Comparison of ENCODE assay signal across 15 cellular contexts in the genomic region with DNA sequence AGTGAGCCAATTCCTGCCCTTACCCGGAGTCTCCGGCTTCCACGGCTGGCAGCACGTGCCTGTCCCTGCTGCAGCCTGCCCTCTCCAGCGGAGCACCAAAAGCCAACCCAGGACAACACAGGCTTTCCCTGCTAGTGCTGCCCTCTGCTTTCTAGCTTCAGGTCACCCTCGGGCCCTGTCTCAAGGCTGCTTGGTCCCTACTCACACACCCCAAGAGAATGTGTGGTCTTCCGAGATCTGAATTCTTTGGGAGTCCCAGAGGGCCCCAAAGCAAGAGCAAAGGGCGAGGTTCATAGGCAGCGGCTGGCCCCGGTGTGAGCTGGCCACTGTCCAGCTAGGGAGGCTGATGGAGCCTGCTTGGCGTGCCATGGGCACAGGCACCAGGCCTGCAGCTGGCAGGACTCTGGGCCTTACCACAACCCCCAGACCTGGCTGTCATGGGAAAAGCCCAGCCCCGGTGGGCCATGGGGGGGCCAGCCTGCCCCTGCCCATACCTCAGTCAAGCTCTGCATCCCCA. TPM values are rescaled to one million over a fixed set of nuclear protein-coding genes. Genes with fewer than 3 reads are reported as not detected.
DNase-seq lines count a peak whose midpoint lies in the region; ATAC-seq and TF ChIP-seq lines count a peak whose summit lies in the region.
"Had no signal": no experiment of that assay in that cellular context is flagged by ENCODE, and none has a peak within 500 bp of the region (broad histone marks: within the 10 kb centered on the region; RNA-seq: fewer than 3 reads in every experiment).

No MANE protein-coding gene starts in this region.

- peak; percentile 2 for DNase-seq in activated CD4-positive, alpha-beta T cell treated with anti-CD3 and anti-CD28 coated beads for 36 hours
- DNase-seq in activated CD4-positive, alpha-beta T cell treated with anti-CD3 and anti-CD28 coated beads, Interleukin-2, amount 50 U/mL, for 4 hours, result no peak
- DNase-seq in esophagus muscularis mucosa (ENCODE audit: extremely low spot score) (peak; percentile 87), mesenchymal stem cell (no peak), testis (peak; percentile 26), AML-193 (lab: John Stamatoyannopoulos, UW) (no peak), NCI-H146 treated with DMSO at 0.1 percent for 48 hours (lab: John Stamatoyannopoulos, UW; ENCODE audit: unreplicated experiment) (no peak), 8988T (no peak)
- DNase-seq: activated naive CD4-positive, alpha-beta T cell treated with Interleukin-2 at 50 U/mL for 16 hours; CD8-positive, alpha-beta memory T cell; effector memory CD4-positive, alpha-beta T cell; mucosa of descending colon; stimulated activated CD4-positive, alpha-beta T cell treated with anti-CD3 and anti-CD28 coated beads, Interleukin-2, amount 100 ng/mL, for 48 hours had no signal

- 68% methylated on average over 11 of the region's 12 CpGs for WGBS in esophagus muscularis mucosa
- WGBS in mesenchymal stem cell, result 94% methylated on average over 12 of the region's 12 CpGs
- 60 to 79% methylated on average over 10 to 12 of the region's 12 CpGs for WGBS in testis, 2 donors

- H3K4me2 ChIP-seq in mesenchymal stem cell (ENCODE audit: low read length, poor library complexity, severe bottlenecking), result no peak overlapping the region
- H3K4me2 ChIP-seq: A549 had no signal

- no peak for TF ChIP-seq POLR2A in esophagus muscularis mucosa (IDR thresholded peaks at IDR 0.05; ENCODE audit: low read depth)
- no peak for TF ChIP-seq POLR2A in testis (IDR thresholded peaks at IDR 0.05)

- H3K4me3 ChIP-seq in esophagus muscularis mucosa (no peak overlapping the region), mesenchymal stem cell (ENCODE audit: insufficient read depth in 1 of 2, low read depth in 1 of 2, low read length in 2 of 2) (no peak overlapping the region), testis (no peak overlapping the region)
- H3K4me3 ChIP-seq: A549, mucosa of descending colon, vagina had no signal

- no peaks in the 10 kb centered on the region for H3K9me3 ChIP-seq in esophagus muscularis mucosa
- H3K9me3 ChIP-seq in mesenchymal stem cell (ENCODE audit: control insufficient read depth, low read length), result peaks cover 3% of the 10 kb centered on the region
- no peaks in the 10 kb centered on the region for H3K9me3 ChIP-seq in testis
- H3K9me3 ChIP-seq: mucosa of descending colon, vagina had no signal

- no peaks in the 10 kb centered on the region for H3K79me1 ChIP-seq in mesenchymal stem cell (replicated peaks; ENCODE audit: low read length, poor library complexity, severe bottlenecking)

- no peak overlapping the region for H2BK5ac ChIP-seq in mesenchymal stem cell (ENCODE audit: low read depth, low read length, poor library complexity, severe bottlenecking)

- intact Hi-C loops in activated CD4-positive, alpha-beta T cell treated with anti-CD3 and anti-CD28 coated beads for 36 hours (cut with DNase I, micrococcal nuclease), result loop anchor here (10.0 kb wide), 3 partner anchors 209 to 801 kb away; a partner anchor contains a TSS
- intact Hi-C loops in esophagus muscularis mucosa (cut with DNase I) (loop anchor here (10.0 kb wide), 1 partner anchor 139 kb away; no protein-coding TSS in a partner anchor), testis (cut with DNase I; ENCODE audit: low total_unique reads) (loop anchor here (10.0 kb wide), 1 partner anchor 409 kb away; no protein-coding TSS in a partner anchor)

- H2BK15ac ChIP-seq in mesenchymal stem cell (ENCODE audit: low read depth, poor library complexity, severe bottlenecking), result no peak overlapping the region

- H3K27ac ChIP-seq in esophagus muscularis mucosa (replicated peaks in 1 of 4) (peak overlapping the region; percentile 57 to 73 (median 65)), mesenchymal stem cell (ENCODE audit: low read length, poor library complexity, severe bottlenecking) (no peak overlapping the region), testis (no peak overlapping the region)
- H3K27ac ChIP-seq: A549, vagina had no signal

- H2BK120ac ChIP-seq in mesenchymal stem cell (ENCODE audit: low read depth, low read length), result no peak overlapping the region

- H3K27me3 Mint-ChIP-seq in activated CD4-positive, alpha-beta T cell treated with anti-CD3 and anti-CD28 coated beads for 36 hours, result peaks cover 3% of the 10 kb centered on the region

- peaks cover 14% of the 10 kb centered on the region for H3K4me1 Mint-ChIP-seq in activated CD4-positive, alpha-beta T cell treated with anti-CD3 and anti-CD28 coated beads for 36 hours

- H3K27me3 ChIP-seq in esophagus muscularis mucosa (no peaks in the 10 kb centered on the region), mesenchymal stem cell (ENCODE audit: control insufficient read depth in 1 of 2, insufficient read depth in 1 of 2, low read length in 2 of 2) (no peaks in the 10 kb centered on the region), testis (no peaks in the 10 kb centered on the region)
- H3K27me3 ChIP-seq: vagina had no signal

- no peaks in the 10 kb centered on the region for H3K36me3 Mint-ChIP-seq in activated CD4-positive, alpha-beta T cell treated with anti-CD3 and anti-CD28 coated beads for 36 hours (ENCODE audit: low read depth)
- H3K36me3 Mint-ChIP-seq: CD8-positive, alpha-beta memory T cell had no signal

- POLR2A ChIA-PET in activated CD4-positive, alpha-beta T cell treated with anti-CD3 and anti-CD28 coated beads for 36 hours (lab: Charles Lee), result no interaction called here

- ATAC-seq in activated CD4-positive, alpha-beta T cell treated with anti-CD3 and anti-CD28 coated beads for 36 hours, result no peak
- ATAC-seq: A549, mucosa of descending colon had no signal

- no peaks in the 10 kb centered on the region for H3K36me3 ChIP-seq in esophagus muscularis mucosa
- no peaks in the 10 kb centered on the region for H3K36me3 ChIP-seq in mesenchymal stem cell (ENCODE audit: control insufficient read depth in 1 of 2, insufficient read depth in 2 of 2, low read depth in 1 of 2, low read length in 2 of 2)
- no peaks in the 10 kb centered on the region for H3K36me3 ChIP-seq in testis (ENCODE audit: low read depth, missing control alignments)
- H3K36me3 ChIP-seq: vagina had no signal

- peak overlapping the region in 1 of 2 experiments; percentile 71 for H2BK12ac ChIP-seq in mesenchymal stem cell (ENCODE audit: low read length in 2 of 2)

- no peak overlapping the region for H3K4ac ChIP-seq in mesenchymal stem cell (ENCODE audit: low read depth in 1 of 2, low read length in 2 of 2)

- H2AK5ac ChIP-seq in mesenchymal stem cell (ENCODE audit: low read length, severe bottlenecking), result no peak overlapping the region

- no peak overlapping the region for H3K4me3 Mint-ChIP-seq in activated CD4-positive, alpha-beta T cell treated with anti-CD3 and anti-CD28 coated beads for 36 hours
- H3K4me3 Mint-ChIP-seq: CD8-positive, alpha-beta memory T cell had no signal

- no peaks in the 10 kb centered on the region for H3K9me3 Mint-ChIP-seq in activated CD4-positive, alpha-beta T cell treated with anti-CD3 and anti-CD28 coated beads for 36 hours (ENCODE audit: low read depth)
- H3K9me3 Mint-ChIP-seq: CD8-positive, alpha-beta memory T cell had no signal

- H3K23ac ChIP-seq in mesenchymal stem cell (ENCODE audit: low read length in 2 of 2), result no peak overlapping the region

- H4K91ac ChIP-seq in mesenchymal stem cell (ENCODE audit: low read length), result peak overlapping the region; percentile 80

- H3K18ac ChIP-seq in mesenchymal stem cell (ENCODE audit: low read depth in 1 of 2, low read length in 2 of 2), result no peak overlapping the region

- no peak overlapping the region for H3K14ac ChIP-seq in mesenchymal stem cell (ENCODE audit: low read length in 2 of 2)

- no peak overlapping the region for H4K8ac ChIP-seq in mesenchymal stem cell (ENCODE audit: low read length)

- no peak overlapping the region for H3K9ac ChIP-seq in mesenchymal stem cell (ENCODE audit: low read length)

- H2AFZ ChIP-seq in mesenchymal stem cell (ENCODE audit: low read depth, low read length), result no peak overlapping the region

- CTCF ChIA-PET in activated CD4-positive, alpha-beta T cell treated with anti-CD3 and anti-CD28 coated beads for 36 hours (lab: Charles Lee), result no interaction called here

- H3K4me1 ChIP-seq in esophagus muscularis mucosa, result peaks cover 25 to 56% (median 39%) of the 10 kb centered on the region in 4 donors
- peaks cover 15% of the 10 kb centered on the region for H3K4me1 ChIP-seq in mesenchymal stem cell (ENCODE audit: control insufficient read depth, insufficient read depth, low read depth, low read length)
- H3K4me1 ChIP-seq in testis, result peaks cover 12% of the 10 kb centered on the region

- TF ChIP-seq CTCF in esophagus muscularis mucosa (IDR thresholded peaks at IDR 0.05), result peak in 2 of 3 experiments; percentile 13 to 27
- TF ChIP-seq CTCF in testis (IDR thresholded peaks at IDR 0.05), result no peak

- no peak overlapping the region for H3K27ac Mint-ChIP-seq in activated CD4-positive, alpha-beta T cell treated with anti-CD3 and anti-CD28 coated beads for 36 hours
- H3K27ac Mint-ChIP-seq: CD8-positive, alpha-beta memory T cell had no signal

- no peak for TF ChIP-seq EP300 in esophagus muscularis mucosa (IDR thresholded peaks at IDR 0.05)

RNA-seq across cellular contexts. Expression of a gene that starts 7.1 kb away (rescaled TPM):
- 10 to 100 TPM; 12.8 to 13.8 TPM for total RNA-seq in activated CD4-positive, alpha-beta T cell treated with anti-CD3 and anti-CD28 coated beads for 36 hours
- 10 to 100 TPM; 17.4 to 62.2 (median 38.5) TPM for total RNA-seq in esophagus muscularis mucosa
- polyA plus RNA-seq in mesenchymal stem cell (2013, experiment 1 of 2), result 37.7 TPM
- polyA plus RNA-seq in mesenchymal stem cell (2013, experiment 2 of 2), result 37.3 TPM
- 100 to 1,000 TPM; 143 to 203 TPM for total RNA-seq in testis
- polyA plus RNA-seq in testis (ENCODE audit: insufficient read depth, low read depth, low replicate concordance), result 58.7 TPM

Comparison
In these comparisons a context has a peak if more than half of its experiments do, and no peak if none do; other contexts are left out.
1. DNase-seq: peak in activated CD4-positive, alpha-beta T cell treated with anti-CD3 and anti-CD28 coated beads for 36 hours (single experiment), esophagus muscularis mucosa (single experiment) and testis (single experiment); none in activated CD4-positive, alpha-beta T cell treated with anti-CD3 and anti-CD28 coated beads, Interleukin-2, amount 50 U/mL, for 4 hours (0 of 2), mesenchymal stem cell (single experiment), AML-193 (0 of 2), NCI-H146 treated with DMSO at 0.1 percent for 48 hours (single experiment) and 8988T (single experiment).
2. H3K27ac ChIP-seq: peak in esophagus muscularis mucosa (4 of 4); none in mesenchymal stem cell (single experiment) and testis (0 of 2).
3. CTCF ChIP-seq: peak in esophagus muscularis mucosa (2 of 3); none in testis (0 of 3).